ENCODE assay signal across 8 cellular contexts in genomic region chr3:63911901-63912767, GRCh38. TPM values are rescaled to one million over a fixed set of nuclear protein-coding genes. Genes with fewer than 3 reads are reported as not detected.
DNase-seq lines count a peak whose midpoint lies in the region; ATAC-seq, FAIRE-seq and TF ChIP-seq lines count a peak whose summit lies in the region.

TSS of gene SCAANT1 (minus strand) at chr3:63912383.

- H3K27ac Mint-ChIP-seq in activated naive CD8-positive, alpha-beta T cell treated with anti-CD3 and anti-CD28 coated beads, Interleukin-2, amount 10 ng/mL, durations not matched to agents 7 days and 5 days, result peak within 1 kb of the TSS; percentile 97

- peaks cover 8 to 34% (median 18%) of the 10 kb centered on the region in 3 donors for H3K4me1 ChIP-seq in pancreas
- peaks cover 20 to 26% of the 10 kb centered on the region in 2 donors for H3K4me1 ChIP-seq in thyroid gland

- no peaks in the 10 kb centered on the region for H3K27me3 Mint-ChIP-seq in activated naive CD8-positive, alpha-beta T cell treated with anti-CD3 and anti-CD28 coated beads, Interleukin-2, amount 10 ng/mL, durations not matched to agents 7 days and 5 days

- H3K27ac ChIP-seq in pancreas, result peak within 1 kb of the TSS; percentile 92 to 97 (median 96)
- H3K27ac ChIP-seq in thyroid gland, result peak within 1 kb of the TSS; percentile 86 to 99 (median 96)

- peak; percentile 53 for DNase-seq in GM04503 (ENCODE audit: low read depth)
- peak; percentile 63 for DNase-seq in H4 (ENCODE audit: low spot score)
- DNase-seq in SKM-1 treated with dmso at 0.1 percent for 144 hours (lab: John Stamatoyannopoulos, UW; ENCODE audit: unreplicated experiment), result peak; percentile 79
- DNase-seq in activated naive CD8-positive, alpha-beta T cell treated with anti-CD3 and anti-CD28 coated beads, Interleukin-2, amount 10 ng/mL, durations not matched to agents 7 days and 5 days, result peak; percentile 87
- peak; percentile 95 for DNase-seq in Right ventricle myocardium inferior (ENCODE audit: missing footprints)
- DNase-seq in pancreas, result peak; percentile 92 to 96 (median 93)
- DNase-seq in thyroid gland, result peak; percentile 92 to 95

- H3K9me3 ChIP-seq in pancreas (no peaks in the 10 kb centered on the region), thyroid gland (no peaks in the 10 kb centered on the region)

- no peak for FAIRE-seq in pancreas (lab: Jason Lieb, UNC)

- peak within 1 kb of the TSS; percentile 95 for H3K4me3 Mint-ChIP-seq in activated naive CD8-positive, alpha-beta T cell treated with anti-CD3 and anti-CD28 coated beads, Interleukin-2, amount 10 ng/mL, durations not matched to agents 7 days and 5 days

- POLR2A ChIA-PET in activated naive CD8-positive, alpha-beta T cell treated with anti-CD3 and anti-CD28 coated beads, Interleukin-2, amount 10 ng/mL, durations not matched to agents 7 days and 5 days (lab: Charles Lee), result interaction anchor here (0.7 to 2.1 kb wide), 9 partner anchors 23 to 82 kb away, joined by 3 to 11 read pairs (median 4); partner anchors contain the start of genes ATXN7 and THOC7

- 0 to 1% methylated on average over 66 to 111 of the region's 111 CpGs for WGBS in pancreas, 2 donors
- WGBS in thyroid gland, 2 donors, result 0% methylated on average over 5 to 58 of the region's 111 CpGs

- peak in 1 of 2 donors; percentile 74 for TF ChIP-seq POLR2A in thyroid gland (IDR thresholded peaks at IDR 0.05)

- H3K4me1 Mint-ChIP-seq in activated naive CD8-positive, alpha-beta T cell treated with anti-CD3 and anti-CD28 coated beads, Interleukin-2, amount 10 ng/mL, durations not matched to agents 7 days and 5 days, result peaks cover 42% of the 10 kb centered on the region

- peaks cover 0 to 10% (median 4%) of the 10 kb centered on the region in 3 donors for H3K36me3 ChIP-seq in pancreas
- peaks cover 0 to 6% of the 10 kb centered on the region in 2 donors for H3K36me3 ChIP-seq in thyroid gland

- H3K4me3 ChIP-seq in pancreas (peak within 1 kb of the TSS; percentile 66 to 94 (median 78)), thyroid gland (replicated peaks in 1 of 3) (peak within 1 kb of the TSS; percentile 73 to 86 (median 79))

- peak; percentile 79 for ATAC-seq in activated naive CD8-positive, alpha-beta T cell treated with anti-CD3 and anti-CD28 coated beads, Interleukin-2, amount 10 ng/mL, durations not matched to agents 7 days and 5 days (ENCODE audit: low read depth)
- ATAC-seq in Right ventricle myocardium inferior (peak; percentile 93), pancreas (peak; percentile 79 to 87 (median 82))

- TF ChIP-seq CTCF in LNCAP (IDR thresholded peaks at IDR 0.05) (0 out of 2 replicates have a peak, but pooled peaks have one; percentile 9), pancreas (IDR thresholded peaks at IDR 0.05) (no peak), thyroid gland (IDR thresholded peaks at IDR 0.05) (peak in 4 of 6 experiments; percentile 10 to 38 (median 17))

- H3K27me3 ChIP-seq in pancreas (no peaks in the 10 kb centered on the region), thyroid gland (no peaks in the 10 kb centered on the region)

- intact Hi-C loops in Right ventricle myocardium inferior (cut with DNase I) (loop anchor here (2.0 to 5.0 kb wide), 2 partner anchors 50 to 81 kb away; no protein-coding TSS in a partner anchor), pancreas (cut with DNase I) (loop anchor here in 1 of 3 donors (5.0 kb wide), 1 partner anchor 80 kb away; no protein-coding TSS in a partner anchor), thyroid gland (cut with DNase I) (loop anchor here (10.0 kb wide), 1 partner anchor 47 kb away; the partner anchor contains the start of genes ATXN7 and THOC7)

- H3K36me3 Mint-ChIP-seq in activated naive CD8-positive, alpha-beta T cell treated with anti-CD3 and anti-CD28 coated beads, Interleukin-2, amount 10 ng/mL, durations not matched to agents 7 days and 5 days, result peaks cover 19% of the 10 kb centered on the region

- no peaks in the 10 kb centered on the region for H3K9me3 Mint-ChIP-seq in activated naive CD8-positive, alpha-beta T cell treated with anti-CD3 and anti-CD28 coated beads, Interleukin-2, amount 10 ng/mL, durations not matched to agents 7 days and 5 days

RNA-seq across cellular contexts. Expression of gene SCAANT1, which starts in this region (rescaled TPM):
- not detected in 2 replicates for total RNA-seq in H4 (2014; rRNA removed; shearing (Covaris generic))
- 1 to 10 TPM in 1 of 2 experiments, not detected in 1; 1.8 TPM for total RNA-seq in activated naive CD8-positive, alpha-beta T cell treated with anti-CD3 and anti-CD28 coated beads, Interleukin-2, amount 10 ng/mL, durations not matched to agents 7 days and 5 days
- total RNA-seq in Right ventricle myocardium inferior, result not detected
- not detected for total RNA-seq in pancreas
- polyA plus RNA-seq in pancreas, result not detected
- total RNA-seq in thyroid gland, result not detected

Comparison
In these comparisons a context has a peak if more than half of its experiments do, and no peak if none do; other contexts are left out.
1. Peak in every context shown above with its lines: DNase-seq, ATAC-seq, H3K4me3 ChIP-seq and H3K27ac ChIP-seq.
2. Peak in DNase-seq in H4; RNA of the gene not detected or under 1 TPM.
3. Peak in DNase-seq and ATAC-seq in Right ventricle myocardium inferior; RNA of the gene not detected or under 1 TPM.
4. Peak in DNase-seq, ATAC-seq, H3K4me3 ChIP-seq and H3K27ac ChIP-seq in pancreas; RNA of the gene not detected or under 1 TPM.
5. Peak in DNase-seq, H3K4me3 ChIP-seq and H3K27ac ChIP-seq in thyroid gland; RNA of the gene not detected or under 1 TPM.
6. CTCF ChIP-seq: peak in LNCAP (single experiment) and thyroid gland (4 of 6); none in pancreas (0 of 4).